9 cellular contexts compared by ENCODE assay signal in the genomic region with DNA sequence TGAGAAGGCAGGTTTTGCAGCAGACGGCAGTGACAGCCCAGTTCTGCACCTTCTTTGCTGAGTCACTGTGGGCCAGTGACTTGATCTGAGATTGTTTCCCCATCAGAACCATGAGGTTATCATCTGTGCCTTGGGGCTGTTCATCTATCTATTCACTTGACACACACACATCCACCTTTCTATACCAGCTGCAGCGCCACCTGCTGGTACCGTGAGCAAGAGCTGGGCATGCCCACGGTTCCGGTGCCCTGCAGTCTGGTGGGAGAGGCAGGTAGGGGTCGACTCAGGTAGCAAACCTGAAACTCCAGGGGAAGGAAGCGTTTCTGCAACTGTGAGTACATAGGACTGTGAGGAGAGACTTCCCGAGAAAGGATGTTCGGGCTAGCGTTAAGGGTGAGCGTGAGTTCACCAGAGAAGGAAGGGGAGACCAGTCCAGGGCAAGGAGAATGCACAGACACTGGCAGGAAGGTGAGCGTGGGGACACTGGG. TPM values are rescaled to one million over a fixed set of nuclear protein-coding genes. Genes with fewer than 3 reads are reported as not detected.
A peak's percentile ranks its signal among the peaks of the same experiment; 100 is the strongest.
DNase-seq lines count a peak whose midpoint lies in the region; ATAC-seq and TF ChIP-seq lines count a peak whose summit lies in the region.
"Had no signal": no experiment of that assay in that cellular context is flagged by ENCODE, and none has a peak within 500 bp of the region (broad histone marks: within the 10 kb centered on the region; RNA-seq: fewer than 3 reads in every experiment).

No MANE protein-coding gene starts in this region.

- H3K9ac ChIP-seq in mesenchymal stem cell (ENCODE audit: low read length), result no peak overlapping the region

- H3K27me3 ChIP-seq in mesenchymal stem cell (ENCODE audit: control insufficient read depth in 1 of 2, insufficient read depth in 1 of 2, low read length in 2 of 2), result no peaks in the 10 kb centered on the region

- no peak overlapping the region for H2AK5ac ChIP-seq in mesenchymal stem cell (ENCODE audit: low read length, severe bottlenecking)

- no peak overlapping the region for H3K4me3 Mint-ChIP-seq in stimulated activated memory B cell treated with anti-CD40 and anti-IgM and Interleukin-4, amounts not matched to agents 10 μg/mL and 1 μg/mL and 100 μg/mL, for 72 hours
- H3K4me3 Mint-ChIP-seq: dendritic cell treated with granulocyte-macrophage colony-stimulating factor and Interleukin-4, amounts not matched to agents 40 ng/mL and 50 ng/mL, for 4 days had no signal

- peaks cover 78 to 80% of the 10 kb centered on the region in 2 experiments for H3K36me3 ChIP-seq in mesenchymal stem cell (ENCODE audit: control insufficient read depth in 1 of 2, insufficient read depth in 2 of 2, low read depth in 1 of 2, low read length in 2 of 2)

- H3K79me1 ChIP-seq in mesenchymal stem cell (replicated peaks; ENCODE audit: low read length, poor library complexity, severe bottlenecking), result peaks cover 45% of the 10 kb centered on the region

- no peak overlapping the region for H3K23ac ChIP-seq in mesenchymal stem cell (ENCODE audit: low read length in 2 of 2)

- no peaks in the 10 kb centered on the region for H3K9me3 ChIP-seq in mesenchymal stem cell (ENCODE audit: control insufficient read depth, low read length)

- peak; percentile 83 for TF ChIP-seq CTCF in GM10266 (IDR thresholded peaks at IDR 0.05; ENCODE audit: control insufficient read depth, insufficient read depth, low read depth, missing control alignments)

- no peak overlapping the region for H3K27ac Mint-ChIP-seq in stimulated activated memory B cell treated with anti-CD40 and anti-IgM and Interleukin-4, amounts not matched to agents 10 μg/mL and 1 μg/mL and 100 μg/mL, for 72 hours
- H3K27ac Mint-ChIP-seq: dendritic cell treated with granulocyte-macrophage colony-stimulating factor and Interleukin-4, amounts not matched to agents 40 ng/mL and 50 ng/mL, for 4 days had no signal

- DNase-seq in GM10266 (ENCODE audit: extremely low spot score) (peak; percentile 65), NCI-H1105 (lab: John Stamatoyannopoulos, UW) (peak; percentile 20), dermis blood vessel endothelial cell (peak; percentile 74), mesenchymal stem cell (peak; percentile 50)
- DNase-seq in activated CD4-positive, alpha-beta T cell treated with anti-CD3 and anti-CD28 coated beads for 48 hours, result peak; percentile 81

- H3K4me1 ChIP-seq in mesenchymal stem cell (ENCODE audit: control insufficient read depth, insufficient read depth, low read depth, low read length), result peaks cover 2% of the 10 kb centered on the region

- H3K36me3 Mint-ChIP-seq in stimulated activated memory B cell treated with anti-CD40 and anti-IgM and Interleukin-4, amounts not matched to agents 10 μg/mL and 1 μg/mL and 100 μg/mL, for 72 hours, result peaks cover 48% of the 10 kb centered on the region

- no peak overlapping the region for H2AFZ ChIP-seq in mesenchymal stem cell (ENCODE audit: low read depth, low read length)

- H2BK5ac ChIP-seq in mesenchymal stem cell (ENCODE audit: low read depth, low read length, poor library complexity, severe bottlenecking), result no peak overlapping the region

- H2BK120ac ChIP-seq in mesenchymal stem cell (ENCODE audit: low read depth, low read length), result no peak overlapping the region

- ATAC-seq in stimulated activated memory B cell treated with anti-CD40 and anti-IgM and Interleukin-4, amounts not matched to agents 10 μg/mL and 1 μg/mL and 100 μg/mL, for 72 hours, result peak; percentile 78
- ATAC-seq in HG03095 (IDR thresholded peaks at IDR 0.05; ENCODE audit: unreplicated experiment) (no peak), HG02870 (IDR thresholded peaks at IDR 0.05; ENCODE audit: unreplicated experiment) (no peak)

- H3K18ac ChIP-seq in mesenchymal stem cell (ENCODE audit: low read depth in 1 of 2, low read length in 2 of 2), result no peak overlapping the region

- H3K4me3 ChIP-seq in mesenchymal stem cell (ENCODE audit: insufficient read depth in 1 of 2, low read depth in 1 of 2, low read length in 2 of 2), result no peak overlapping the region

- no peak overlapping the region for H3K4ac ChIP-seq in mesenchymal stem cell (ENCODE audit: low read depth in 1 of 2, low read length in 2 of 2)

- no peak overlapping the region for H2BK12ac ChIP-seq in mesenchymal stem cell (ENCODE audit: low read length in 2 of 2)

- WGBS in mesenchymal stem cell, result 74% methylated on average over 12 of the region's 12 CpGs

- H4K91ac ChIP-seq in mesenchymal stem cell (ENCODE audit: low read length), result no peak overlapping the region

- no peak overlapping the region for H3K27ac ChIP-seq in mesenchymal stem cell (ENCODE audit: low read length, poor library complexity, severe bottlenecking)

- H4K8ac ChIP-seq in mesenchymal stem cell (ENCODE audit: low read length), result no peak overlapping the region

- no peaks in the 10 kb centered on the region for H3K27me3 Mint-ChIP-seq in stimulated activated memory B cell treated with anti-CD40 and anti-IgM and Interleukin-4, amounts not matched to agents 10 μg/mL and 1 μg/mL and 100 μg/mL, for 72 hours
- H3K27me3 Mint-ChIP-seq: dendritic cell treated with granulocyte-macrophage colony-stimulating factor and Interleukin-4, amounts not matched to agents 40 ng/mL and 50 ng/mL, for 4 days had no signal

- no peak overlapping the region for H2BK15ac ChIP-seq in mesenchymal stem cell (ENCODE audit: low read depth, poor library complexity, severe bottlenecking)

- H3K9me3 Mint-ChIP-seq in stimulated activated memory B cell treated with anti-CD40 and anti-IgM and Interleukin-4, amounts not matched to agents 10 μg/mL and 1 μg/mL and 100 μg/mL, for 72 hours, result no peaks in the 10 kb centered on the region
- H3K9me3 Mint-ChIP-seq: dendritic cell treated with granulocyte-macrophage colony-stimulating factor and Interleukin-4, amounts not matched to agents 40 ng/mL and 50 ng/mL, for 4 days had no signal

- no peak overlapping the region for H3K14ac ChIP-seq in mesenchymal stem cell (ENCODE audit: low read length in 2 of 2)

- H3K4me1 Mint-ChIP-seq in stimulated activated memory B cell treated with anti-CD40 and anti-IgM and Interleukin-4, amounts not matched to agents 10 μg/mL and 1 μg/mL and 100 μg/mL, for 72 hours, result peaks cover 17% of the 10 kb centered on the region

- H3K4me2 ChIP-seq in mesenchymal stem cell (ENCODE audit: low read length, poor library complexity, severe bottlenecking), result no peak overlapping the region

RNA-seq across cellular contexts. Expression of gene LIN7B, which starts 7.5 kb away (rescaled TPM):
- 0.56 and 0.68 TPM in 2 replicates for total RNA-seq in dermis blood vessel endothelial cell
- 5.4 TPM for polyA plus RNA-seq in mesenchymal stem cell (2013, experiment 1 of 2)
- 5.1 TPM for polyA plus RNA-seq in mesenchymal stem cell (2013, experiment 2 of 2)

RNA-seq across cellular contexts. Expression of gene C19orf73, which starts 12.3 kb away (rescaled TPM):
- total RNA-seq in dermis blood vessel endothelial cell, result 0.65 and 1.4 TPM in 2 replicates
- 0.79 TPM for polyA plus RNA-seq in mesenchymal stem cell (2013, experiment 1 of 2)
- polyA plus RNA-seq in mesenchymal stem cell (2013, experiment 2 of 2), result 0.79 TPM

RNA-seq across cellular contexts. Expression of gene PPFIA3, which starts 12.7 kb away (rescaled TPM):
- 4.0 and 12.9 TPM in 2 replicates for total RNA-seq in dermis blood vessel endothelial cell
- polyA plus RNA-seq in mesenchymal stem cell (2013, experiment 1 of 2), result 4.4 TPM
- polyA plus RNA-seq in mesenchymal stem cell (2013, experiment 2 of 2), result 4.5 TPM

RNA-seq across cellular contexts. Expression of gene SNRNP70, which starts 21.4 kb away (rescaled TPM):
- 142 and 166 TPM in 2 replicates for total RNA-seq in dermis blood vessel endothelial cell
- polyA plus RNA-seq in mesenchymal stem cell (2013, experiment 1 of 2), result 176 TPM
- polyA plus RNA-seq in mesenchymal stem cell (2013, experiment 2 of 2), result 175 TPM

RNA-seq across cellular contexts. Expression of gene KCNA7, which starts 34.2 kb away (rescaled TPM):
- not detected in 2 replicates for total RNA-seq in dermis blood vessel endothelial cell
- polyA plus RNA-seq in mesenchymal stem cell (2013, experiment 1 of 2), result not detected
- polyA plus RNA-seq in mesenchymal stem cell (2013, experiment 2 of 2), result not detected

Comparison
In these comparisons a context has a peak if more than half of its experiments do, and no peak if none do; other contexts are left out.
1. DNase-seq: peak in every context shown above with its lines; median percentile 81 in activated CD4-positive, alpha-beta T cell treated with anti-CD3 and anti-CD28 coated beads for 48 hours; 74 in dermis blood vessel endothelial cell; 65 in GM10266; 50 in mesenchymal stem cell; 20 in NCI-H1105.